Comparison of ENCODE assay signal across 28 cellular contexts in the genomic region with DNA sequence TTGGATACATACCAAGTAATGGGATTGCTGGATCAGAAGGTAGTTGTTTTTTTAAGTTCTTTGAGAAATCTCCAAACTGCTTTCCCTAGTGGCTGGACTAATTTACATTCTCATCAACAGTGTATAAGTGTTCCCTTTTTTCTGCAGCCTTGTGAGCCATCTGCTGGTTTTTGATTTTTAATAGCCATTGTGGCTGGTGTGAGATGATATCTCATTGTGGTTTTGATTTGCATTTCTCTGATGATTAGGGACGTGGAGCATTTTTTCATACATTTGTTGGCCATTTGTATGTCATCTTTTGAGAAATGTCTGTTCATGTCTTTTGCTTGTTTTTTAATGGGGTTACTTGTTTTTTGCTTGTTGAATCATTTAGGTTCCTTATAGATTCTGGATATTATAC. TPM values are rescaled to one million over a fixed set of nuclear protein-coding genes. Genes with fewer than 3 reads are reported as not detected.
DNase-seq lines count a peak whose midpoint lies in the region; ATAC-seq and TF ChIP-seq lines count a peak whose summit lies in the region.
"Had no signal": no experiment of that assay in that cellular context is flagged by ENCODE, and none has a peak within 500 bp of the region (broad histone marks: within the 10 kb centered on the region; RNA-seq: fewer than 3 reads in every experiment).

No MANE protein-coding gene starts in this region.

- no peaks in the 10 kb centered on the region for H3K27me3 ChIP-seq in RWPE2 (ENCODE audit: insufficient read depth, poor library complexity, severe bottlenecking)
- H3K27me3 ChIP-seq: ascending aorta, esophagus squamous epithelium, SJCRH30 had no signal

- no peaks in the 10 kb centered on the region for H3K9me3 ChIP-seq in RWPE2 (ENCODE audit: severe bottlenecking)
- H3K9me3 ChIP-seq: ascending aorta, esophagus squamous epithelium, left ventricle myocardium inferior, SJCRH30 had no signal

- H3K4me1 Mint-ChIP-seq in activated CD8-positive, alpha-beta memory T cell treated with anti-CD3 and anti-CD28 coated beads, Interleukin-2, amount 10 ng/mL, durations not matched to agents 7 days and 5 days, result peaks cover 25% of the 10 kb centered on the region
- H3K4me1 Mint-ChIP-seq in stimulated activated effector memory CD8-positive, alpha-beta T cell treated with anti-CD3 and anti-CD28 coated beads, Interleukin-12 subunit alpha, Interleukin-12 subunit beta, amount 100 ng/mL, for 72 hours, result peaks cover 24% of the 10 kb centered on the region

- ATAC-seq in activated CD8-positive, alpha-beta memory T cell treated with anti-CD3 and anti-CD28 coated beads, Interleukin-2, amount 10 ng/mL, durations not matched to agents 7 days and 5 days, result no peak
- ATAC-seq in RWPE2 (ENCODE audit: low read depth) (no peak), Right ventricle myocardium superior (ENCODE audit: poor library complexity) (no peak), HG03460 (IDR thresholded peaks at IDR 0.05; ENCODE audit: unreplicated experiment) (no peak)
- no peak for ATAC-seq in stimulated activated effector memory CD8-positive, alpha-beta T cell treated with anti-CD3 and anti-CD28 coated beads, Interleukin-12 subunit alpha, Interleukin-12 subunit beta, amount 100 ng/mL, for 72 hours
- ATAC-seq: K562; naive thymus-derived CD4-positive, alpha-beta T cell; Panc1 had no signal

- H3K27me3 Mint-ChIP-seq in activated CD8-positive, alpha-beta memory T cell treated with anti-CD3 and anti-CD28 coated beads, Interleukin-2, amount 10 ng/mL, durations not matched to agents 7 days and 5 days, result no peaks in the 10 kb centered on the region
- H3K27me3 Mint-ChIP-seq: activated CD4-positive, alpha-beta T cell treated with anti-CD3 and anti-CD28 coated beads, Interleukin-2, amount 10 ng/mL, durations not matched to agents 24 days and 14 days; activated naive CD8-positive, alpha-beta T cell treated with anti-CD3 and anti-CD28 coated beads for 36 hours; dendritic cell treated with granulocyte-macrophage colony-stimulating factor and Interleukin-4, amounts not matched to agents 40 ng/mL and 50 ng/mL, for 4 days; naive thymus-derived CD4-positive, alpha-beta T cell had no signal

- H3K4me3 Mint-ChIP-seq in activated CD8-positive, alpha-beta memory T cell treated with anti-CD3 and anti-CD28 coated beads, Interleukin-2, amount 10 ng/mL, durations not matched to agents 7 days and 5 days, result no peak overlapping the region
- H3K4me3 Mint-ChIP-seq in stimulated activated effector memory CD8-positive, alpha-beta T cell treated with anti-CD3 and anti-CD28 coated beads, Interleukin-12 subunit alpha, Interleukin-12 subunit beta, amount 100 ng/mL, for 72 hours, result no peak overlapping the region
- H3K4me3 Mint-ChIP-seq: activated CD4-positive, alpha-beta T cell treated with anti-CD3 and anti-CD28 coated beads, Interleukin-2, amount 10 ng/mL, durations not matched to agents 24 days and 14 days; activated naive CD8-positive, alpha-beta T cell treated with anti-CD3 and anti-CD28 coated beads for 36 hours; activated T-helper 1 cell treated with anti-CD3 and anti-CD28 coated beads, Interleukin-12 subunit alpha, Interleukin-12 subunit beta, Interleukin-2, Interleukin-4 antibody, amounts not matched to agents 30 ng/mL and 10 ng/mL and 1 ng/mL, durations not matched to agents 14 hours and 24 hours and 36 hours; dendritic cell treated with granulocyte-macrophage colony-stimulating factor and Interleukin-4, amounts not matched to agents 40 ng/mL and 50 ng/mL, for 4 days had no signal

- peaks cover 8% of the 10 kb centered on the region for H3K4me1 ChIP-seq in RWPE2 (ENCODE audit: insufficient read depth, poor library complexity, severe bottlenecking)
- H3K4me1 ChIP-seq: SJCRH30 had no signal

- peak overlapping the region; percentile 13 for H3K27ac Mint-ChIP-seq in activated CD8-positive, alpha-beta memory T cell treated with anti-CD3 and anti-CD28 coated beads, Interleukin-2, amount 10 ng/mL, durations not matched to agents 7 days and 5 days
- H3K27ac Mint-ChIP-seq in stimulated activated effector memory CD8-positive, alpha-beta T cell treated with anti-CD3 and anti-CD28 coated beads, Interleukin-12 subunit alpha, Interleukin-12 subunit beta, amount 100 ng/mL, for 72 hours, result peak overlapping the region; percentile 32
- H3K27ac Mint-ChIP-seq: activated CD4-positive, alpha-beta T cell treated with anti-CD3 and anti-CD28 coated beads, Interleukin-2, amount 10 ng/mL, durations not matched to agents 24 days and 14 days; activated naive CD8-positive, alpha-beta T cell treated with anti-CD3 and anti-CD28 coated beads for 36 hours; activated T-helper 1 cell treated with anti-CD3 and anti-CD28 coated beads, Interleukin-12 subunit alpha, Interleukin-12 subunit beta, Interleukin-2, Interleukin-4 antibody, amounts not matched to agents 30 ng/mL and 10 ng/mL and 1 ng/mL, durations not matched to agents 14 hours and 24 hours and 36 hours; dendritic cell treated with granulocyte-macrophage colony-stimulating factor and Interleukin-4, amounts not matched to agents 40 ng/mL and 50 ng/mL, for 4 days had no signal

- H3K4me3 ChIP-seq in RWPE2 (ENCODE audit: severe bottlenecking), result no peak overlapping the region
- H3K4me3 ChIP-seq: ascending aorta, esophagus squamous epithelium, K562, left ventricle myocardium inferior, SJCRH30 had no signal

- CTCF ChIA-PET in activated CD8-positive, alpha-beta memory T cell treated with anti-CD3 and anti-CD28 coated beads, Interleukin-2, amount 10 ng/mL, durations not matched to agents 7 days and 5 days (lab: Charles Lee), result interaction anchor here (0.8 to 1.4 kb wide), 2 partner anchors 18 to 21 kb away, joined by 3 to 4 read pairs; no protein-coding TSS in a partner anchor

- intact Hi-C loops in Right ventricle myocardium superior (cut with DNase I), result no loop called here

- H3K36me3 Mint-ChIP-seq in activated CD8-positive, alpha-beta memory T cell treated with anti-CD3 and anti-CD28 coated beads, Interleukin-2, amount 10 ng/mL, durations not matched to agents 7 days and 5 days, result peaks cover 58% of the 10 kb centered on the region
- H3K36me3 Mint-ChIP-seq in stimulated activated effector memory CD8-positive, alpha-beta T cell treated with anti-CD3 and anti-CD28 coated beads, Interleukin-12 subunit alpha, Interleukin-12 subunit beta, amount 100 ng/mL, for 72 hours, result peaks cover 59% of the 10 kb centered on the region

- H3K36me3 ChIP-seq in RWPE2 (ENCODE audit: low read depth), result peaks cover 99% of the 10 kb centered on the region

- no peak for DNase-seq in activated CD8-positive, alpha-beta memory T cell treated with anti-CD3 and anti-CD28 coated beads, Interleukin-2, amount 10 ng/mL, durations not matched to agents 7 days and 5 days
- no peak for DNase-seq in activated CD8-positive, alpha-beta memory T cell treated with anti-CD3 and anti-CD28 coated beads, Interleukin-2, amount 50 U/mL, for 4 hours
- peak; percentile 57 for DNase-seq in M059J (ENCODE audit: low read depth)
- DNase-seq in RWPE2 (ENCODE audit: low spot score), result no peak
- no peak for DNase-seq in stimulated activated effector memory CD8-positive, alpha-beta T cell treated with anti-CD3 and anti-CD28 coated beads, Interleukin-12 subunit alpha, Interleukin-12 subunit beta, amount 100 ng/mL, for 72 hours (ENCODE audit: low spot score in 2 of 2)
- no peak for DNase-seq in Right ventricle myocardium superior
- no peak for DNase-seq in GM19238 (ENCODE audit: insufficient read length, low spot score)
- DNase-seq: activated CD4-positive, alpha-beta T cell treated with anti-CD3 and anti-CD28 coated beads, Interleukin-2, amount 10 ng/mL, durations not matched to agents 24 days and 14 days; activated naive CD8-positive, alpha-beta T cell treated with anti-CD3 and anti-CD28 coated beads for 36 hours; caudate nucleus; DMS79; esophagus squamous epithelium; left ventricle myocardium inferior; naive thymus-derived CD4-positive, alpha-beta T cell; NCI-H1092; NCI-H1930; NCI-H226; retina; SJCRH30; small intestine; stimulated activated CD4-positive, alpha-beta T cell treated with anti-CD3 and anti-CD28 coated beads, Interleukin-1b, Interleukin-23, amount 100 ng/mL, for 48 hours; T-helper 1 cell had no signal

- no peak overlapping the region for H3K27ac ChIP-seq in RWPE2 (ENCODE audit: poor library complexity, severe bottlenecking)
- H3K27ac ChIP-seq: ascending aorta, esophagus squamous epithelium, left ventricle myocardium inferior, SJCRH30 had no signal

- TF ChIP-seq CTCF in RWPE2 (IDR thresholded peaks at IDR 0.05; ENCODE audit: poor library complexity, severe bottlenecking), result peak; percentile 27

- no peaks in the 10 kb centered on the region for H3K9me3 Mint-ChIP-seq in activated CD8-positive, alpha-beta memory T cell treated with anti-CD3 and anti-CD28 coated beads, Interleukin-2, amount 10 ng/mL, durations not matched to agents 7 days and 5 days (ENCODE audit: low read depth)
- H3K9me3 Mint-ChIP-seq in stimulated activated effector memory CD8-positive, alpha-beta T cell treated with anti-CD3 and anti-CD28 coated beads, Interleukin-12 subunit alpha, Interleukin-12 subunit beta, amount 100 ng/mL, for 72 hours, result no peaks in the 10 kb centered on the region
- H3K9me3 Mint-ChIP-seq: activated CD4-positive, alpha-beta T cell treated with anti-CD3 and anti-CD28 coated beads, Interleukin-2, amount 10 ng/mL, durations not matched to agents 24 days and 14 days; activated naive CD8-positive, alpha-beta T cell treated with anti-CD3 and anti-CD28 coated beads for 36 hours; activated T-helper 1 cell treated with anti-CD3 and anti-CD28 coated beads, Interleukin-12 subunit alpha, Interleukin-12 subunit beta, Interleukin-2, Interleukin-4 antibody, amounts not matched to agents 30 ng/mL and 10 ng/mL and 1 ng/mL, durations not matched to agents 14 hours and 24 hours and 36 hours; dendritic cell treated with granulocyte-macrophage colony-stimulating factor and Interleukin-4, amounts not matched to agents 40 ng/mL and 50 ng/mL, for 4 days had no signal

RNA-seq across cellular contexts. Expression of a gene that starts 34.8 kb away (rescaled TPM):
- total RNA-seq in activated CD8-positive, alpha-beta memory T cell treated with anti-CD3 and anti-CD28 coated beads, Interleukin-2, amount 10 ng/mL, durations not matched to agents 7 days and 5 days, result 10 to 100 TPM; 73.1 to 89.0 TPM
- 20.1 and 49.9 TPM in 2 replicates for total RNA-seq in M059J (2014; rRNA removed; shearing (Covaris generic))
- total RNA-seq in Right ventricle myocardium superior, result 20.6 TPM
